ENCODE assay signal across 9 cellular contexts in genomic region chr10:69056129-69056528, GRCh38. TPM values are rescaled to one million over a fixed set of nuclear protein-coding genes. Genes with fewer than 3 reads are reported as not detected.
A peak's percentile ranks its signal among the peaks of the same experiment; 100 is the strongest.
DNase-seq lines count a peak whose midpoint lies in the region; FAIRE-seq and TF ChIP-seq lines count a peak whose summit lies in the region.
"Had no signal": no experiment of that assay in that cellular context is flagged by ENCODE, and none has a peak within 500 bp of the region (broad histone marks: within the 10 kb centered on the region; RNA-seq: fewer than 3 reads in every experiment).

No MANE protein-coding gene starts in this region.

- H3K36me3 ChIP-seq in skeletal muscle tissue (ENCODE audit: control insufficient read depth in 3 of 3, insufficient read depth in 3 of 3, low read length in 3 of 3): no peaks in the 10 kb centered on the region
- H3K36me3 ChIP-seq: SJSA1 had no signal

- peaks cover 15 to 26% (median 18%) of the 10 kb centered on the region in 3 donors for H3K4me1 ChIP-seq in skeletal muscle tissue (ENCODE audit: control insufficient read depth in 3 of 3, insufficient read depth in 3 of 3, low read length in 3 of 3)

- TF ChIP-seq POLR2A in NB4 (IDR thresholded peaks at IDR 0.05; ENCODE audit: extremely low read depth, insufficient read length): no peak

- no peaks in the 10 kb centered on the region for H3K9me3 ChIP-seq in skeletal muscle tissue (ENCODE audit: control insufficient read depth in 3 of 3, low read length in 3 of 3)
- H3K9me3 ChIP-seq: SJSA1 had no signal

- no peak overlapping the region for H3K4me3 ChIP-seq in NB4 (ENCODE audit: low read depth, low read length)
- H3K4me3 ChIP-seq in skeletal muscle tissue (ENCODE audit: low read length in 3 of 3): no peak overlapping the region
- H3K4me3 ChIP-seq: SJSA1 had no signal

- H3K27me3 ChIP-seq in skeletal muscle tissue (ENCODE audit: control insufficient read depth in 3 of 3, insufficient read depth in 3 of 3, low read length in 3 of 3): no peaks in the 10 kb centered on the region
- H3K27me3 ChIP-seq: SJSA1 had no signal

- intact Hi-C loops in cardiac septum (cut with DNase I): no loop called here

- peak overlapping the region; percentile 63 for H3K27ac ChIP-seq in skeletal muscle tissue (ENCODE audit: low read depth, low read length)
- H3K27ac ChIP-seq: SJSA1 had no signal

- FAIRE-seq in GM18507 (lab: Jason Lieb, UNC): peak; percentile 89

- DNase-seq in GM18507 (ENCODE audit: extremely low spot score, insufficient read length, low read depth) (no peak), NB4 (ENCODE audit: low read depth) (peak; percentile 68), cardiac septum (ENCODE audit: low spot score) (peak; percentile 82), NCI-H146 treated with DMSO at 0.1 percent for 48 hours (lab: John Stamatoyannopoulos, UW; ENCODE audit: unreplicated experiment) (no peak), UCSD-AML1 (lab: John Stamatoyannopoulos, UW; ENCODE audit: unreplicated experiment) (no peak), SHP77 (lab: John Stamatoyannopoulos, UW) (no peak)
- no peak for DNase-seq in activated naive CD4-positive, alpha-beta T cell treated with anti-CD3 and anti-CD28 coated beads, Interleukin-2, amount 50 U/mL, for 16 hours

- no peak for TF ChIP-seq CTCF in NB4 (IDR thresholded peaks at IDR 0.05; ENCODE audit: low read depth, low read length)

- H3K9ac ChIP-seq in skeletal muscle tissue (ENCODE audit: low read depth in 1 of 3, low read length in 3 of 3): no peak overlapping the region

RNA-seq across cellular contexts. Expression of gene SRGN, which starts 31.8 kb away (rescaled TPM):
- total RNA-seq in cardiac septum (52.1 TPM), skeletal muscle tissue (54.3 TPM)

Comparison
In these comparisons a context has a peak if more than half of its experiments do, and no peak if none do; other contexts are left out.
1. DNase-seq: peak in NB4 (single experiment) and cardiac septum (single experiment); none in GM18507 (single experiment), activated naive CD4-positive, alpha-beta T cell treated with anti-CD3 and anti-CD28 coated beads, Interleukin-2, amount 50 U/mL, for 16 hours (single experiment), NCI-H146 treated with DMSO at 0.1 percent for 48 hours (single experiment), UCSD-AML1 (single experiment) and SHP77 (0 of 2).